ENCODE assay signal across 9 cellular contexts in the genomic region with DNA sequence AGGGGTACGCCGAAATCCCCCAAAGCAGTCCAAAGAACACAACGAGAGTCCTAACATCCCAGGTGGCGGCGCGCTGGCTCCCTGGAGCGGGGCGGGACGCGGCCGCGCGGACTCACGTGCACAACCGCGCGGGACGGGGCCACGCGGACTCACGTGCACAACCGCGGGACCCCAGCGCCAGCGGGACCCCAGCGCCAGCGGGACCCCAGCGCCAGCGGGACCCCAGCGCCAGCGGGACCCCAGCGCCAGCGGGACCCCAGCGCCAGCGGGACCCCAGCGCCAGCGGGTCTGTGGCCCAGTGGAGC. TPM values are rescaled to one million over a fixed set of nuclear protein-coding genes. Genes with fewer than 3 reads are reported as not detected.
DNase-seq lines count a peak whose midpoint lies in the region; ATAC-seq and TF ChIP-seq lines count a peak whose summit lies in the region.
"Not testable (repeated sequence)": the region's sequence is repeated elsewhere in the genome, so short reads cannot be mapped to it uniquely, and the experiment has no call there.
"Had no signal": no experiment of that assay in that cellular context is flagged by ENCODE, and none has a peak within 500 bp of the region (broad histone marks: within the 10 kb centered on the region; RNA-seq: fewer than 3 reads in every experiment).

No MANE protein-coding gene starts in this region.

- not testable (repeated sequence) for H3K27ac Mint-ChIP-seq in GM23338; T-helper 1 cell treated with Interleukin-12 subunit alpha and Interleukin-12 subunit beta and Interleukin-4 antibody, amounts not matched to agents 30 μg/mL and 1 μg/mL, for 36 hours
- peak overlapping the region; percentile 44 for H3K27ac Mint-ChIP-seq in activated T-helper 17 cell treated with anti-CD3 and anti-CD28 coated beads, Interleukin-2, amount 50 U/mL, for 72 hours
- peak overlapping the region; percentile 78 for H3K27ac Mint-ChIP-seq in dendritic cell treated with granulocyte-macrophage colony-stimulating factor and Interleukin-4, amounts not matched to agents 40 ng/mL and 50 ng/mL, for 4 days
- H3K27ac Mint-ChIP-seq in naive thymus-derived CD8-positive, alpha-beta T cell, result peak overlapping the region in 8 of 10 donors; percentile 4 to 86 (median 78)

- 31% methylated on average over 20 of the region's 37 CpGs for WGBS in hepatocyte (ENCODE audit: low lambda C conversion rate, missing lambda C conversion rate)
- 27% methylated on average over 37 of the region's 37 CpGs for WGBS in smooth muscle cell (ENCODE audit: low lambda C conversion rate)

- peaks cover 32% of the 10 kb centered on the region for H3K4me1 Mint-ChIP-seq in GM23338
- H3K4me1 Mint-ChIP-seq in T-helper 1 cell treated with Interleukin-12 subunit alpha and Interleukin-12 subunit beta and Interleukin-4 antibody, amounts not matched to agents 30 μg/mL and 1 μg/mL, for 36 hours (ENCODE audit: low read depth), result peaks cover 21% of the 10 kb centered on the region
- not testable (repeated sequence) for H3K4me1 Mint-ChIP-seq in activated T-helper 17 cell treated with anti-CD3 and anti-CD28 coated beads, Interleukin-2, amount 50 U/mL, for 72 hours
- peaks cover 40% of the 10 kb centered on the region for H3K4me1 Mint-ChIP-seq in dendritic cell treated with granulocyte-macrophage colony-stimulating factor and Interleukin-4, amounts not matched to agents 40 ng/mL and 50 ng/mL, for 4 days (ENCODE audit: low read depth)
- peaks cover 17 to 37% (median 26%) of the 10 kb centered on the region in 4 donors for H3K4me1 Mint-ChIP-seq in naive thymus-derived CD8-positive, alpha-beta T cell

- peaks cover 81% of the 10 kb centered on the region for H3K27me3 Mint-ChIP-seq in GM23338 (ENCODE audit: insufficient read depth, low read depth, poor library complexity)
- H3K27me3 Mint-ChIP-seq in T-helper 1 cell treated with Interleukin-12 subunit alpha and Interleukin-12 subunit beta and Interleukin-4 antibody, amounts not matched to agents 30 μg/mL and 1 μg/mL, for 36 hours (ENCODE audit: low read depth), result peaks cover 38% of the 10 kb centered on the region
- H3K27me3 Mint-ChIP-seq in activated T-helper 17 cell treated with anti-CD3 and anti-CD28 coated beads, Interleukin-2, amount 50 U/mL, for 72 hours; naive thymus-derived CD8-positive, alpha-beta T cell: not testable (repeated sequence)
- peaks cover 37% of the 10 kb centered on the region for H3K27me3 Mint-ChIP-seq in dendritic cell treated with granulocyte-macrophage colony-stimulating factor and Interleukin-4, amounts not matched to agents 40 ng/mL and 50 ng/mL, for 4 days

- not testable (repeated sequence) for ATAC-seq in GM23338; activated T-helper 17 cell treated with anti-CD3 and anti-CD28 coated beads, Interleukin-2, amount 50 U/mL, for 72 hours (replicated peaks); naive thymus-derived CD8-positive, alpha-beta T cell; upper lobe of right lung

- H3K4me3 ChIP-seq in GM23338 (peak overlapping the region; percentile 84), upper lobe of right lung (peak overlapping the region; percentile 52)
- H3K4me3 ChIP-seq in hepatocyte, smooth muscle cell: not testable (repeated sequence)

- H3K9me3 ChIP-seq in hepatocyte (ENCODE audit: low read depth); smooth muscle cell (replicated peaks; ENCODE audit: low read depth); upper lobe of right lung: not testable (repeated sequence)

- H3K36me3 ChIP-seq in GM23338 (ENCODE audit: insufficient read depth); hepatocyte (replicated peaks; ENCODE audit: insufficient read depth, low read depth); smooth muscle cell (ENCODE audit: low read depth); upper lobe of right lung: not testable (repeated sequence)

- not testable (repeated sequence) for H3K79me2 ChIP-seq in GM23338 (replicated peaks; ENCODE audit: insufficient read depth); hepatocyte; smooth muscle cell (ENCODE audit: low read depth)

- not testable (repeated sequence) for H3K36me3 Mint-ChIP-seq in GM23338 (ENCODE audit: low read depth); T-helper 1 cell treated with Interleukin-12 subunit alpha and Interleukin-12 subunit beta and Interleukin-4 antibody, amounts not matched to agents 30 μg/mL and 1 μg/mL, for 36 hours (ENCODE audit: low read depth); activated T-helper 17 cell treated with anti-CD3 and anti-CD28 coated beads, Interleukin-2, amount 50 U/mL, for 72 hours (ENCODE audit: low read depth); dendritic cell treated with granulocyte-macrophage colony-stimulating factor and Interleukin-4, amounts not matched to agents 40 ng/mL and 50 ng/mL, for 4 days (ENCODE audit: low read depth); naive thymus-derived CD8-positive, alpha-beta T cell

- H4K20me1 ChIP-seq in GM23338 (replicated peaks; ENCODE audit: insufficient read depth); hepatocyte (ENCODE audit: insufficient read depth, poor library complexity, severe bottlenecking); smooth muscle cell (ENCODE audit: low read depth): not testable (repeated sequence)

- peak overlapping the region; percentile 79 for H3K4me3 Mint-ChIP-seq in GM23338
- peak overlapping the region; percentile 46 for H3K4me3 Mint-ChIP-seq in T-helper 1 cell treated with Interleukin-12 subunit alpha and Interleukin-12 subunit beta and Interleukin-4 antibody, amounts not matched to agents 30 μg/mL and 1 μg/mL, for 36 hours
- H3K4me3 Mint-ChIP-seq in activated T-helper 17 cell treated with anti-CD3 and anti-CD28 coated beads, Interleukin-2, amount 50 U/mL, for 72 hours, result peak overlapping the region; percentile 95
- peak overlapping the region; percentile 76 for H3K4me3 Mint-ChIP-seq in dendritic cell treated with granulocyte-macrophage colony-stimulating factor and Interleukin-4, amounts not matched to agents 40 ng/mL and 50 ng/mL, for 4 days
- H3K4me3 Mint-ChIP-seq in naive thymus-derived CD8-positive, alpha-beta T cell, result peak overlapping the region; percentile 81 to 95 (median 84)

- H3K9me3 Mint-ChIP-seq in GM23338; T-helper 1 cell treated with Interleukin-12 subunit alpha and Interleukin-12 subunit beta and Interleukin-4 antibody, amounts not matched to agents 30 μg/mL and 1 μg/mL, for 36 hours; activated T-helper 17 cell treated with anti-CD3 and anti-CD28 coated beads, Interleukin-2, amount 50 U/mL, for 72 hours; dendritic cell treated with granulocyte-macrophage colony-stimulating factor and Interleukin-4, amounts not matched to agents 40 ng/mL and 50 ng/mL, for 4 days; naive thymus-derived CD8-positive, alpha-beta T cell: not testable (repeated sequence)

- H3K27ac ChIP-seq in GM23338 (ENCODE audit: low read depth); hepatocyte; smooth muscle cell (ENCODE audit: low read depth); upper lobe of right lung: not testable (repeated sequence)

- intact Hi-C loops in dendritic cell treated with granulocyte-macrophage colony-stimulating factor and Interleukin-4, amounts not matched to agents 40 ng/mL and 50 ng/mL, for 4 days (cut with micrococcal nuclease); upper lobe of right lung (cut with DNase I): not testable (repeated sequence)

- H3K9ac ChIP-seq in smooth muscle cell (ENCODE audit: low read depth), result not testable (repeated sequence)

- peaks cover 38% of the 10 kb centered on the region for H3K4me1 ChIP-seq in GM23338 (ENCODE audit: insufficient read depth)
- H3K4me1 ChIP-seq in hepatocyte (ENCODE audit: insufficient read depth), result peaks cover 24% of the 10 kb centered on the region
- H3K4me1 ChIP-seq in smooth muscle cell (ENCODE audit: low read depth), result peaks cover 12% of the 10 kb centered on the region
- H3K4me1 ChIP-seq in upper lobe of right lung, result not testable (repeated sequence)

- DNase-seq in GM23338 (ENCODE audit: low spot score); hepatocyte (ENCODE audit: low spot score); naive thymus-derived CD8-positive, alpha-beta T cell; smooth muscle cell (lab: John Stamatoyannopoulos, UW; ENCODE audit: unreplicated experiment): not testable (repeated sequence)
- DNase-seq in upper lobe of right lung, result peak; percentile 63

- H2AFZ ChIP-seq in GM23338 (peak overlapping the region; percentile 98), hepatocyte (peak overlapping the region; percentile 81)
- not testable (repeated sequence) for H2AFZ ChIP-seq in smooth muscle cell (ENCODE audit: low read depth)

- TF ChIP-seq CTCF in GM23338 (conservative IDR thresholded peaks at IDR 0.05; ENCODE audit: low read depth in 2 of 2); hepatocyte (IDR thresholded peaks at IDR 0.05; ENCODE audit: poor library complexity); smooth muscle cell (IDR thresholded peaks at IDR 0.05; ENCODE audit: borderline replicate concordance, insufficient read depth, poor library complexity, severe bottlenecking); upper lobe of right lung (IDR thresholded peaks at IDR 0.05): not testable (repeated sequence)

- H3F3A ChIP-seq in GM23338 (replicated peaks; ENCODE audit: low read depth), result peaks cover 27% of the 10 kb centered on the region
- H3F3A ChIP-seq in smooth muscle cell (ENCODE audit: low read depth), result not testable (repeated sequence)

- POLR2A ChIA-PET in naive thymus-derived CD8-positive, alpha-beta T cell (lab: Charles Lee), result interaction anchor here (2.9 kb wide), 1 partner anchor 20 kb away, joined by 14 read pairs; a partner anchor contains a TSS

- H3K27me3 ChIP-seq in GM23338 (ENCODE audit: insufficient read depth) (peaks cover 84% of the 10 kb centered on the region), hepatocyte (peaks cover 64% of the 10 kb centered on the region), smooth muscle cell (ENCODE audit: low read depth) (peaks cover 68% of the 10 kb centered on the region)
- H3K27me3 ChIP-seq in upper lobe of right lung, result not testable (repeated sequence)

- H3K4me2 ChIP-seq in GM23338, result peak overlapping the region; percentile 99
- peak overlapping the region; percentile 87 for H3K4me2 ChIP-seq in hepatocyte
- peak overlapping the region; percentile 85 for H3K4me2 ChIP-seq in smooth muscle cell

- H3K9me2 ChIP-seq in GM23338 (ENCODE audit: insufficient read depth); hepatocyte (replicated peaks; ENCODE audit: insufficient read depth): not testable (repeated sequence)

RNA-seq across cellular contexts. Expression of a gene that starts 3.6 kb away (rescaled TPM):
- total RNA-seq in GM23338 (2014; rRNA removed; shearing (Covaris generic)), result 0.12 and 1.4 TPM in 2 replicates
- polyA plus RNA-seq in GM23338 (2016; fragmentation: Nextera tagmentation; extraction: Ambion mirVana) (0.34 TPM in 1 of 2 replicates, not detected in the other), hepatocyte (0.81 TPM in 1 of 2 replicates, not detected in the other), smooth muscle cell (0.30 and 0.80 TPM in 2 replicates)
- total RNA-seq in activated T-helper 17 cell treated with anti-CD3 and anti-CD28 coated beads, Interleukin-2, amount 50 U/mL, for 72 hours, result 1 to 10 TPM in 1 of 2 donors, under 1 TPM in 1; 0.97 to 4.5 TPM
- total RNA-seq in hepatocyte (not detected in 2 replicates), smooth muscle cell (0.36 and 1.2 TPM in 2 replicates), upper lobe of right lung (1.9 TPM)
- total RNA-seq in naive thymus-derived CD8-positive, alpha-beta T cell, result 1 to 10 TPM; 2.6 to 3.2 TPM
- polyA plus RNA-seq in naive thymus-derived CD8-positive, alpha-beta T cell, result under 1 TPM; 0.20 to 0.59 (median 0.40) TPM
- total RNA-seq: HT1080 had no signal

RNA-seq across cellular contexts. Expression of a gene that starts 19.1 kb away (rescaled TPM):
- total RNA-seq in GM23338 (2014; rRNA removed; shearing (Covaris generic)), result 43.1 and 44.2 TPM in 2 replicates
- polyA plus RNA-seq in GM23338 (2016; fragmentation: Nextera tagmentation; extraction: Ambion mirVana) (13.2 and 14.7 TPM in 2 replicates), hepatocyte (25.7 and 28.5 TPM in 2 replicates), smooth muscle cell (21.8 and 25.8 TPM in 2 replicates)
- 10 to 100 TPM; 37.1 to 42.4 TPM for total RNA-seq in activated T-helper 17 cell treated with anti-CD3 and anti-CD28 coated beads, Interleukin-2, amount 50 U/mL, for 72 hours
- total RNA-seq in hepatocyte (11.4 and 19.6 TPM in 2 replicates), smooth muscle cell (10.8 and 12.2 TPM in 2 replicates), upper lobe of right lung (24.8 TPM)
- 10 to 100 TPM; 25.0 to 25.6 TPM for total RNA-seq in naive thymus-derived CD8-positive, alpha-beta T cell
- polyA plus RNA-seq in naive thymus-derived CD8-positive, alpha-beta T cell, result 10 to 100 TPM; 11.7 to 18.1 (median 16.6) TPM

RNA-seq across cellular contexts. Expression of a gene that starts 19.5 kb away (rescaled TPM):
- total RNA-seq in GM23338 (2014; rRNA removed; shearing (Covaris generic)), result 74.0 and 75.1 TPM in 2 replicates
- polyA plus RNA-seq in GM23338 (2016; fragmentation: Nextera tagmentation; extraction: Ambion mirVana), result 25.6 and 27.2 TPM in 2 replicates
- 10 to 100 TPM; 45.8 to 98.2 TPM for total RNA-seq in activated T-helper 17 cell treated with anti-CD3 and anti-CD28 coated beads, Interleukin-2, amount 50 U/mL, for 72 hours
- total RNA-seq in hepatocyte, result 77.7 and 82.3 TPM in 2 replicates
- polyA plus RNA-seq in hepatocyte, result 41.5 and 56.3 TPM in 2 replicates
- 10 to 100 TPM; 70.9 to 71.1 TPM for total RNA-seq in naive thymus-derived CD8-positive, alpha-beta T cell
- 10 to 100 TPM; 16.0 to 25.2 (median 21.9) TPM for polyA plus RNA-seq in naive thymus-derived CD8-positive, alpha-beta T cell
- 33.6 and 37.0 TPM in 2 replicates for total RNA-seq in smooth muscle cell
- 30.1 and 36.3 TPM in 2 replicates for polyA plus RNA-seq in smooth muscle cell
- 87.7 TPM for total RNA-seq in upper lobe of right lung
